ENCODE assay signal across 10 cellular contexts in the genomic region with DNA sequence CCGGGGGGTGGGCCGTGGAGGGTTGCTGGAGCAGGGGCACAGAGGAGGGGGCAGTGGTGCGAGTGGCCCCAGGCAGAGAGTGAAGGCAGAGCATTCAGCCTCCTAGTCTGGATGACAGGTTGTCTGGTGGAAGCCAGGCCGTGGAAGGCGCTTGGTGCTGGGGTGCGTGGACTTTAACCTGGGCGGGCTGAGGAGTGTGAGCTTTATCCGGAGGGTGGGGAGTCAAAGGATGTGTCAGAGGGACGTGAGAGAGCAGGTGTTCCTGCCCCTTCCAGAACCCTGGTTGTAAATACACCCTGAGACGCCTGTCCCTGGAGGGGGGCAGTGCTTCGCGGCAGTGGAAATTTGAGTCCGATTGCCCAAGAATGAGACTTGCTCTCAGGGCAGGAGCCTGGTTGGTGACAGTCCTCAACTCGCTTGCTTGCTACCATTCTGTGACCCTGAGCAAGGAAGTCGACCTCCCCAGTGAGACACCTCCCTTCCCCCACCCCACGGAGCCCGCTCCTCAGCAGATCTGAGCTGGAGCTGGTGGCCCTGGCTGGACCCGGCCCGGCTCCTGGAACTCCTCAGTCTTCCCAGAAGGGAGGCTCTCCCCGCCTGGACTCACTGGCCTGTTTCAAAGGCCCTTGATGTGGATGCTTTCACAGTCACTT. TPM values are rescaled to one million over a fixed set of nuclear protein-coding genes. Genes with fewer than 3 reads are reported as not detected.
DNase-seq lines count a peak whose midpoint lies in the region; ATAC-seq, FAIRE-seq and TF ChIP-seq lines count a peak whose summit lies in the region.
"Had no signal": no experiment of that assay in that cellular context is flagged by ENCODE, and none has a peak within 500 bp of the region (broad histone marks: within the 10 kb centered on the region; RNA-seq: fewer than 3 reads in every experiment).

No MANE protein-coding gene starts in this region.

- H3K27ac ChIP-seq in astrocyte (ENCODE audit: low read depth, low read length) = no peak overlapping the region

- no peaks in the 10 kb centered on the region for H3K9me3 ChIP-seq in astrocyte (ENCODE audit: insufficient read depth, low read depth, low read length)

- no peaks in the 10 kb centered on the region for H3K27me3 ChIP-seq in astrocyte (ENCODE audit: insufficient read depth, low read length)

- no peak for FAIRE-seq in astrocyte (lab: Jason Lieb, UNC)
- FAIRE-seq: endometrium had no signal

- H2AFZ ChIP-seq in astrocyte (ENCODE audit: low read depth, low read length) = no peak overlapping the region

- H3K4me2 ChIP-seq in astrocyte (ENCODE audit: low read length) = no peak overlapping the region

- H3K79me2 ChIP-seq in astrocyte (ENCODE audit: insufficient read depth, low read length) = peaks cover 88% of the 10 kb centered on the region

- H3K27me3 Mint-ChIP-seq in astrocyte (ENCODE audit: low read depth, unreplicated experiment) = no peaks in the 10 kb centered on the region
- no peaks in the 10 kb centered on the region for H3K27me3 Mint-ChIP-seq in natural killer cell treated with Interleukin-12 subunit alpha and Interleukin-12 subunit beta and Interleukin-15 and Interleukin-18, amount 100 ng/mL, for 72 hours

- DNase-seq in DMS153 (lab: John Stamatoyannopoulos, UW) = peak; percentile 20
- DNase-seq in MV-4-11 (lab: John Stamatoyannopoulos, UW) = peak; percentile 53
- no peak for DNase-seq in astrocyte (ENCODE audit: low read depth)
- no peak for DNase-seq in natural killer cell treated with Interleukin-12 subunit alpha and Interleukin-12 subunit beta and Interleukin-15 and Interleukin-18, amount 100 ng/mL, for 72 hours (ENCODE audit: low spot score)
- no peak for DNase-seq in stimulated activated CD4-positive, alpha-beta T cell treated with anti-CD3 and anti-CD28 coated beads, Interleukin-4, amount 100 ng/mL, for 24 hours
- DNase-seq: NCI-H1694 treated with DMSO at 0.1 percent for 48 hours had no signal

- peaks cover 69% of the 10 kb centered on the region for H4K20me1 ChIP-seq in astrocyte (ENCODE audit: insufficient read depth, low read length)

- peak overlapping the region; percentile 77 for H3K27ac Mint-ChIP-seq in astrocyte (ENCODE audit: unreplicated experiment)
- peak overlapping the region in 1 of 2 donors; percentile 38 for H3K27ac Mint-ChIP-seq in natural killer cell treated with Interleukin-12 subunit alpha and Interleukin-12 subunit beta and Interleukin-15 and Interleukin-18, amount 100 ng/mL, for 72 hours

- peaks cover 15% of the 10 kb centered on the region for H3K4me1 ChIP-seq in astrocyte (ENCODE audit: insufficient read depth, low read length)

- no peak overlapping the region for H3K4me3 ChIP-seq in astrocyte (ENCODE audit: insufficient read depth, low read depth, low read length)

- no peaks in the 10 kb centered on the region for H3K36me3 ChIP-seq in astrocyte (ENCODE audit: insufficient read depth, low read length)

- H3K4me1 Mint-ChIP-seq in astrocyte (ENCODE audit: low read depth, unreplicated experiment) = peaks cover 27% of the 10 kb centered on the region
- H3K4me1 Mint-ChIP-seq in natural killer cell treated with Interleukin-12 subunit alpha and Interleukin-12 subunit beta and Interleukin-15 and Interleukin-18, amount 100 ng/mL, for 72 hours (ENCODE audit: low read depth in 2 of 2) = peaks cover 29 to 37% of the 10 kb centered on the region in 2 donors

- peak overlapping the region; percentile 17 for H3K9ac ChIP-seq in astrocyte (ENCODE audit: low read length)

- no peak for ATAC-seq in natural killer cell treated with Interleukin-12 subunit alpha and Interleukin-12 subunit beta and Interleukin-15 and Interleukin-18, amount 100 ng/mL, for 72 hours
- ATAC-seq in GM19351 (IDR thresholded peaks at IDR 0.05; ENCODE audit: unreplicated experiment) (no peak), GM19328 (IDR thresholded peaks at IDR 0.05; ENCODE audit: unreplicated experiment) (no peak), GM21526 (IDR thresholded peaks at IDR 0.05; ENCODE audit: low FRiP score, unreplicated experiment) (no peak)

- TF ChIP-seq CTCF in astrocyte (IDR thresholded peaks at IDR 0.05; ENCODE audit: insufficient read depth, low read depth, low read length) = no peak

- H3K9me3 Mint-ChIP-seq in astrocyte (ENCODE audit: unreplicated experiment) = no peaks in the 10 kb centered on the region
- H3K9me3 Mint-ChIP-seq in natural killer cell treated with Interleukin-12 subunit alpha and Interleukin-12 subunit beta and Interleukin-15 and Interleukin-18, amount 100 ng/mL, for 72 hours = peaks cover 2% of the 10 kb centered on the region

- H3K36me3 Mint-ChIP-seq in astrocyte (ENCODE audit: low read depth, unreplicated experiment) = peaks cover 3% of the 10 kb centered on the region
- peaks cover 8% of the 10 kb centered on the region for H3K36me3 Mint-ChIP-seq in natural killer cell treated with Interleukin-12 subunit alpha and Interleukin-12 subunit beta and Interleukin-15 and Interleukin-18, amount 100 ng/mL, for 72 hours

- peak overlapping the region; percentile 72 for H3K4me3 Mint-ChIP-seq in astrocyte (ENCODE audit: unreplicated experiment)
- peak overlapping the region; percentile 91 for H3K4me3 Mint-ChIP-seq in natural killer cell treated with Interleukin-12 subunit alpha and Interleukin-12 subunit beta and Interleukin-15 and Interleukin-18, amount 100 ng/mL, for 72 hours

RNA-seq across cellular contexts. Expression of a gene that starts 2.3 kb away (rescaled TPM):
- total RNA-seq in astrocyte = 52.2 and 55.4 TPM in 2 replicates
- total RNA-seq in natural killer cell treated with Interleukin-12 subunit alpha and Interleukin-12 subunit beta and Interleukin-15 and Interleukin-18, amount 100 ng/mL, for 72 hours = 10 to 100 TPM; 41.3 to 97.6 TPM

RNA-seq across cellular contexts. Expression of a gene that starts 2.4 kb away (rescaled TPM):
- total RNA-seq in astrocyte = 91.4 and 97.6 TPM in 2 replicates
- 100 to 1,000 TPM; 111 to 154 TPM for total RNA-seq in natural killer cell treated with Interleukin-12 subunit alpha and Interleukin-12 subunit beta and Interleukin-15 and Interleukin-18, amount 100 ng/mL, for 72 hours

RNA-seq across cellular contexts. Expression of a gene that starts 22.8 kb away (rescaled TPM):
- total RNA-seq in astrocyte = not detected in 2 replicates
- under 1 TPM; 0.20 to 0.21 TPM for total RNA-seq in natural killer cell treated with Interleukin-12 subunit alpha and Interleukin-12 subunit beta and Interleukin-15 and Interleukin-18, amount 100 ng/mL, for 72 hours

RNA-seq across cellular contexts. Expression of a gene that starts 29.3 kb away (rescaled TPM):
- 0.16 and 0.17 TPM in 2 replicates for total RNA-seq in astrocyte
- not detected for total RNA-seq in natural killer cell treated with Interleukin-12 subunit alpha and Interleukin-12 subunit beta and Interleukin-15 and Interleukin-18, amount 100 ng/mL, for 72 hours

RNA-seq across cellular contexts. Expression of a gene that starts 48.8 kb away (rescaled TPM):
- total RNA-seq in astrocyte = 0.18 TPM in 1 of 2 replicates, not detected in the other
- total RNA-seq in natural killer cell treated with Interleukin-12 subunit alpha and Interleukin-12 subunit beta and Interleukin-15 and Interleukin-18, amount 100 ng/mL, for 72 hours = 1 to 10 TPM; 2.4 to 8.2 TPM

Comparison
In these comparisons a context has a peak if more than half of its experiments do, and no peak if none do; other contexts are left out.
1. DNase-seq: peak in DMS153 (single experiment) and MV-4-11 (single experiment); none in astrocyte (single experiment), natural killer cell treated with Interleukin-12 subunit alpha and Interleukin-12 subunit beta and Interleukin-15 and Interleukin-18, amount 100 ng/mL, for 72 hours (single experiment) and stimulated activated CD4-positive, alpha-beta T cell treated with anti-CD3 and anti-CD28 coated beads, Interleukin-4, amount 100 ng/mL, for 24 hours (single experiment).